10 cellular contexts compared by ENCODE assay signal in the genomic region with DNA sequence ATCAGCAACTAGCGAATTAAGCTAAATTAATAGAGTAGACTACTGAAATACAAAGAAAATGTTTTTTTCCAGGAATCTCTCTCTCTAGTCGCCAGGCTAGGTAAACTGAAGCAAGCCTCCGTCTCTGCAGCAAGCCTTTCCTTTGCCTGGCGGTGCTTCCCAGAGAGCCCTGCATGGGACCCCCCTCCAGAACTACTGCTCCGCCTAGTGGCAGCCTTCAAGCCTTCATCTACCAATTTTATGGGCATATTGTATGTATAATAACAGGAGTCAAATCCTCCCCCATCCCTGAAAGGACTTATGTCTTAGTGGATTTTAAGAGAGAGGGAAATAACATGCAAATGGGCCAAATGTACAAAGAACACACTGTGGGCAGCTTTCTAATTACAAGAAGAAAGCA.
DNase-seq lines count a peak whose midpoint lies in the region; ATAC-seq, FAIRE-seq and TF ChIP-seq lines count a peak whose summit lies in the region.
"Had no signal": no experiment of that assay in that cellular context is flagged by ENCODE, and none has a peak within 500 bp of the region (broad histone marks: within the 10 kb centered on the region; RNA-seq: fewer than 3 reads in every experiment).

No MANE protein-coding gene starts in this region.

- H3K4me3 Mint-ChIP-seq in astrocyte (ENCODE audit: unreplicated experiment): no peak overlapping the region

- no peak overlapping the region for H2AFZ ChIP-seq in astrocyte (ENCODE audit: low read depth, low read length)

- peak; percentile 31 for TF ChIP-seq RAD21 in Ishikawa (IDR thresholded peaks at IDR 0.05; ENCODE audit: low read depth)

- TF ChIP-seq EP300 in Ishikawa (IDR thresholded peaks at IDR 0.05; ENCODE audit: borderline replicate concordance): no peak

- H3K27ac Mint-ChIP-seq in astrocyte (ENCODE audit: unreplicated experiment): no peak overlapping the region

- no peaks in the 10 kb centered on the region for H3K36me3 Mint-ChIP-seq in astrocyte (ENCODE audit: low read depth, unreplicated experiment)

- peaks cover 20% of the 10 kb centered on the region for H3K4me1 ChIP-seq in astrocyte (ENCODE audit: insufficient read depth, low read length)
- H3K4me1 ChIP-seq in effector memory CD4-positive, alpha-beta T cell (ENCODE audit: control insufficient read depth, insufficient read depth, low read length, poor library complexity, severe bottlenecking): no peaks in the 10 kb centered on the region
- H3K4me1 ChIP-seq in esophagus squamous epithelium: peaks cover 0 to 21% (median 12%) of the 10 kb centered on the region in 3 donors

- H3K4me1 Mint-ChIP-seq in astrocyte (ENCODE audit: low read depth, unreplicated experiment): peaks cover 9% of the 10 kb centered on the region

- H3K9me3 Mint-ChIP-seq in astrocyte (ENCODE audit: unreplicated experiment): peaks cover 2% of the 10 kb centered on the region

- H4K20me1 ChIP-seq in astrocyte (ENCODE audit: insufficient read depth, low read length): no peaks in the 10 kb centered on the region

- no peaks in the 10 kb centered on the region for H3K79me2 ChIP-seq in astrocyte (ENCODE audit: insufficient read depth, low read length)

- H3K27ac ChIP-seq in astrocyte (ENCODE audit: low read depth, low read length) (no peak overlapping the region), esophagus squamous epithelium (no peak overlapping the region)
- no peak overlapping the region for H3K27ac ChIP-seq in effector memory CD4-positive, alpha-beta T cell (ENCODE audit: insufficient read depth, low read length, poor library complexity, severe bottlenecking)

- no peaks in the 10 kb centered on the region for H3K27me3 Mint-ChIP-seq in astrocyte (ENCODE audit: low read depth, unreplicated experiment)

- no peak for TF ChIP-seq POLR2A in esophagus squamous epithelium (IDR thresholded peaks at IDR 0.05)

- H3K9ac ChIP-seq in astrocyte (ENCODE audit: low read length): no peak overlapping the region

- H3K4me3 ChIP-seq in GM12864 (ENCODE audit: low read depth, low read length): no peak overlapping the region
- H3K4me3 ChIP-seq in astrocyte (ENCODE audit: insufficient read depth, low read depth, low read length): no peak overlapping the region
- H3K4me3 ChIP-seq in effector memory CD4-positive, alpha-beta T cell (ENCODE audit: insufficient read depth, low read depth, low read length, poor library complexity, severe bottlenecking): no peak overlapping the region
- no peak overlapping the region for H3K4me3 ChIP-seq in esophagus squamous epithelium

- no peak for DNase-seq in GM12864 (ENCODE audit: low read depth)
- DNase-seq in astrocyte (ENCODE audit: low read depth): no peak
- DNase-seq in myocyte (ENCODE audit: low read depth): peak; percentile 14
- no peak for DNase-seq in effector memory CD4-positive, alpha-beta T cell
- no peak for DNase-seq in NCI-H1092 treated with DMSO at 0.1 percent for 48 hours (lab: John Stamatoyannopoulos, UW)
- DNase-seq in esophagus squamous epithelium (lab: John Stamatoyannopoulos, UW): no peak
- DNase-seq: activated T-cell treated with anti-CD3 and anti-CD28 coated beads, Interleukin-2, amount 50 U/mL, for 1 hour; NCI-H1436 had no signal

- intact Hi-C loops in esophagus squamous epithelium (cut with DNase I): no loop called here

- no peak overlapping the region for H3K4me2 ChIP-seq in astrocyte (ENCODE audit: low read length)

- peaks cover 23% of the 10 kb centered on the region for H3K36me3 ChIP-seq in astrocyte (ENCODE audit: insufficient read depth, low read length)
- H3K36me3 ChIP-seq in effector memory CD4-positive, alpha-beta T cell (ENCODE audit: control insufficient read depth, insufficient read depth, low read length): no peaks in the 10 kb centered on the region
- H3K36me3 ChIP-seq in esophagus squamous epithelium: no peaks in the 10 kb centered on the region

- ATAC-seq in GM21447 (IDR thresholded peaks at IDR 0.05; ENCODE audit: unreplicated experiment): no peak

- H3K27me3 ChIP-seq in astrocyte (ENCODE audit: insufficient read depth, low read length): no peaks in the 10 kb centered on the region
- H3K27me3 ChIP-seq in effector memory CD4-positive, alpha-beta T cell (replicated peaks; ENCODE audit: control insufficient read depth, insufficient read depth, low read length, poor library complexity, severe bottlenecking): no peaks in the 10 kb centered on the region
- H3K27me3 ChIP-seq in esophagus squamous epithelium: no peaks in the 10 kb centered on the region

- 85 to 86% methylated on average over 4 to 5 of the region's 5 CpGs for WGBS in esophagus squamous epithelium, 2 donors

- H3K9me3 ChIP-seq in astrocyte (ENCODE audit: insufficient read depth, low read depth, low read length): no peaks in the 10 kb centered on the region
- no peaks in the 10 kb centered on the region for H3K9me3 ChIP-seq in effector memory CD4-positive, alpha-beta T cell (ENCODE audit: control insufficient read depth, low read length)
- no peaks in the 10 kb centered on the region for H3K9me3 ChIP-seq in esophagus squamous epithelium

- peak; percentile 62 for TF ChIP-seq CTCF in GM12864 (IDR thresholded peaks at IDR 0.05; ENCODE audit: low read depth, low read length, missing control alignments)
- peak; percentile 40 for TF ChIP-seq CTCF in astrocyte (IDR thresholded peaks at IDR 0.05; ENCODE audit: insufficient read depth, low read depth, low read length)
- no peak for TF ChIP-seq CTCF in esophagus squamous epithelium (IDR thresholded peaks at IDR 0.05)

- no peak for FAIRE-seq in astrocyte (lab: Jason Lieb, UNC)

TF ChIP-seq in Ishikawa, 13 proteins besides CTCF, POLR2A, EP300 and RAD21:
- TF ChIP-seq, protein P1, sequence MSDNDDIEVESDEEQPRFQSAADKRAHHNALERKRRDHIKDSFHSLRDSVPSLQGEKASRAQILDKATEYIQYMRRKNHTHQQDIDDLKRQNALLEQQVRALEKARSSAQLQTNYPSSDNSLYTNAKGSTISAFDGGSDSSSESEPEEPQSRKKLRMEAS (IDR thresholded peaks at IDR 0.05): no peak
- TF ChIP-seq CREB1 (IDR thresholded peaks at IDR 0.05; ENCODE audit: low read depth) (no peak), CEBPB (IDR thresholded peaks at IDR 0.05) (no peak), TCF12 (IDR thresholded peaks at IDR 0.05; ENCODE audit: low read depth) (no peak), NFIC (IDR thresholded peaks at IDR 0.05) (no peak), EGR1 (IDR thresholded peaks at IDR 0.05) (no peak), ZBTB7A (IDR thresholded peaks at IDR 0.05; ENCODE audit: low read depth) (no peak), TAF1 (IDR thresholded peaks at IDR 0.05; ENCODE audit: low read depth) (no peak), FOXM1 (IDR thresholded peaks at IDR 0.05; ENCODE audit: borderline replicate concordance, low read depth) (no peak), YY1 (IDR thresholded peaks at IDR 0.05; ENCODE audit: low read depth) (no peak), TEAD4 (IDR thresholded peaks at IDR 0.05) (no peak)
- TF ChIP-seq, protein P2, sequence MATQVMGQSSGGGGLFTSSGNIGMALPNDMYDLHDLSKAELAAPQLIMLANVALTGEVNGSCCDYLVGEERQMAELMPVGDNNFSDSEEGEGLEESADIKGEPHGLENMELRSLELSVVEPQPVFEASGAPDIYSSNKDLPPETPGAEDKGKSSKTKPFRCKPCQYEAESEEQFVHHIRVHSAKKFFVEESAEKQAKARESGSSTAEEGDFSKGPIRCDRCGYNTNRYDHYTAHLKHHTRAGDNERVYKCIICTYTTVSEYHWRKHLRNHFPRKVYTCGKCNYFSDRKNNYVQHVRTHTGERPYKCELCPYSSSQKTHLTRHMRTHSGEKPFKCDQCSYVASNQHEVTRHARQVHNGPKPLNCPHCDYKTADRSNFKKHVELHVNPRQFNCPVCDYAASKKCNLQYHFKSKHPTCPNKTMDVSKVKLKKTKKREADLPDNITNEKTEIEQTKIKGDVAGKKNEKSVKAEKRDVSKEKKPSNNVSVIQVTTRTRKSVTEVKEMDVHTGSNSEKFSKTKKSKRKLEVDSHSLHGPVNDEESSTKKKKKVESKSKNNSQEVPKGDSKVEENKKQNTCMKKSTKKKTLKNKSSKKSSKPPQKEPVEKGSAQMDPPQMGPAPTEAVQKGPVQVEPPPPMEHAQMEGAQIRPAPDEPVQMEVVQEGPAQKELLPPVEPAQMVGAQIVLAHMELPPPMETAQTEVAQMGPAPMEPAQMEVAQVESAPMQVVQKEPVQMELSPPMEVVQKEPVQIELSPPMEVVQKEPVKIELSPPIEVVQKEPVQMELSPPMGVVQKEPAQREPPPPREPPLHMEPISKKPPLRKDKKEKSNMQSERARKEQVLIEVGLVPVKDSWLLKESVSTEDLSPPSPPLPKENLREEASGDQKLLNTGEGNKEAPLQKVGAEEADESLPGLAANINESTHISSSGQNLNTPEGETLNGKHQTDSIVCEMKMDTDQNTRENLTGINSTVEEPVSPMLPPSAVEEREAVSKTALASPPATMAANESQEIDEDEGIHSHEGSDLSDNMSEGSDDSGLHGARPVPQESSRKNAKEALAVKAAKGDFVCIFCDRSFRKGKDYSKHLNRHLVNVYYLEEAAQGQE (IDR thresholded peaks at IDR 0.05; ENCODE audit: low read depth): no peak
- TF ChIP-seq, protein P3, sequence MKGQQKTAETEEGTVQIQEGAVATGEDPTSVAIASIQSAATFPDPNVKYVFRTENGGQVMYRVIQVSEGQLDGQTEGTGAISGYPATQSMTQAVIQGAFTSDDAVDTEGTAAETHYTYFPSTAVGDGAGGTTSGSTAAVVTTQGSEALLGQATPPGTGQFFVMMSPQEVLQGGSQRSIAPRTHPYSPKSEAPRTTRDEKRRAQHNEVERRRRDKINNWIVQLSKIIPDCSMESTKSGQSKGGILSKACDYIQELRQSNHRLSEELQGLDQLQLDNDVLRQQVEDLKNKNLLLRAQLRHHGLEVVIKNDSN (IDR thresholded peaks at IDR 0.05): no peak

Comparison
In these comparisons a context has a peak if more than half of its experiments do, and no peak if none do; other contexts are left out.
1. CTCF ChIP-seq: peak in GM12864 (single experiment) and astrocyte (single experiment); none in esophagus squamous epithelium (0 of 6).